Comparison of ENCODE assay signal across 7 cellular contexts in the genomic region with DNA sequence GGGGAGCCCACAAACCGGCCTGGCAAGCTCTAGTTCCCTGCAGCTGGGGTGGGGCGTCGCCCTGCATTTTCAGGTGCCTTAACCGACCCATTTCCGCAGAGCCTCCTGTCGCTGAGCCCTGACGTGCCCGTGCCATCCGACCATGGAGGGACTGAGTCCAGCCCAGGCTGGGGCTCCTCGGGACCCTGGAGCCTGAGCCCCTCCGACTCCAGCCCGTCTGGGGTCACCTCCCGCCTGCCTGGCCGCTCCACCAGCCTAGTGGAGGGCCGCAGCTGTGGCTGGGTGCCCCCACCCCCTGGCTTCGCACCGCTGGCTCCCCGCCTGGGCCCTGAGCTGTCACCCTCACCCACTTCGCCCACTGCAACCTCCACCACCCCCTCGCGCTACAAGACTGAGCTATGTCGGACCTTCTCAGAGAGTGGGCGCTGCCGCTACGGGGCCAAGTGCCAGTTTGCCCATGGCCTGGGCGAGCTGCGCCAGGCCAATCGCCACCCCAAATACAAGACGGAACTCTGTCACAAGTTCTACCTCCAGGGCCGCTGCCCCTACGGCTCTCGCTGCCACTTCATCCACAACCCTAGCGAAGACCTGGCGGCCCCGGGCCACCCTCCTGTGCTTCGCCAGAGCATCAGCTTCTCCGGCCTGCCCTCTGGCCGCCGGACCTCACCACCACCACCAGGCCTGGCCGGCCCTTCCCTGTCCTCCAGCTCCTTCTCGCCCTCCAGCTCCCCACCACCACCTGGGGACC. TPM values are rescaled to one million over a fixed set of nuclear protein-coding genes. Genes with fewer than 3 reads are reported as not detected.
DNase-seq lines count a peak whose midpoint lies in the region; ATAC-seq and TF ChIP-seq lines count a peak whose summit lies in the region.

No MANE protein-coding gene starts in this region.

- POLR2A ChIA-PET in activated CD4-positive, alpha-beta T cell treated with anti-CD3 and anti-CD28 coated beads for 36 hours (lab: Charles Lee), result interaction anchor here (1.1 to 4.0 kb wide), 5 partner anchors 10 to 65 kb away, joined by 3 to 42 read pairs (median 11); a partner anchor contains a TSS

- no peaks in the 10 kb centered on the region for H3K9me3 ChIP-seq in HUES48 (ENCODE audit: control insufficient read depth, insufficient read depth, low read length)
- no peaks in the 10 kb centered on the region for H3K9me3 ChIP-seq in effector memory CD4-positive, alpha-beta T cell (ENCODE audit: control insufficient read depth, low read length)
- H3K9me3 ChIP-seq in mucosa of descending colon, result no peaks in the 10 kb centered on the region

- H3K4me1 Mint-ChIP-seq in activated CD4-positive, alpha-beta T cell treated with anti-CD3 and anti-CD28 coated beads for 36 hours, result peaks cover 40% of the 10 kb centered on the region
- H3K4me1 Mint-ChIP-seq in type B pancreatic cell (ENCODE audit: unreplicated experiment), result peaks cover 28% of the 10 kb centered on the region

- H3K27ac ChIP-seq in HUES48 (ENCODE audit: low read depth, low read length), result peak overlapping the region; percentile 88
- H3K27ac ChIP-seq in effector memory CD4-positive, alpha-beta T cell (ENCODE audit: insufficient read depth, low read length, poor library complexity, severe bottlenecking), result peak overlapping the region; percentile 100

- H3K4me3 ChIP-seq in HUES48 (ENCODE audit: low read depth, low read length) (peak overlapping the region; percentile 99), mucosa of descending colon (peak overlapping the region; percentile 92)
- H3K4me3 ChIP-seq in effector memory CD4-positive, alpha-beta T cell (ENCODE audit: insufficient read depth, low read depth, low read length, poor library complexity, severe bottlenecking), result peak overlapping the region; percentile 99

- peak overlapping the region; percentile 73 for H3K4me3 Mint-ChIP-seq in activated CD4-positive, alpha-beta T cell treated with anti-CD3 and anti-CD28 coated beads for 36 hours
- H3K4me3 Mint-ChIP-seq in type B pancreatic cell, result peak overlapping the region; percentile 93

- peaks cover 34% of the 10 kb centered on the region for H3K36me3 Mint-ChIP-seq in activated CD4-positive, alpha-beta T cell treated with anti-CD3 and anti-CD28 coated beads for 36 hours (ENCODE audit: low read depth)
- peaks cover 6% of the 10 kb centered on the region for H3K36me3 Mint-ChIP-seq in type B pancreatic cell

- H3K4me1 ChIP-seq in HUES48 (ENCODE audit: control insufficient read depth, insufficient read depth, low read length) (peaks cover 34% of the 10 kb centered on the region), mucosa of descending colon (ENCODE audit: low read depth) (peaks cover 36% of the 10 kb centered on the region)
- peaks cover 46% of the 10 kb centered on the region for H3K4me1 ChIP-seq in effector memory CD4-positive, alpha-beta T cell (ENCODE audit: control insufficient read depth, insufficient read depth, low read length, poor library complexity, severe bottlenecking)

- CTCF ChIA-PET in activated CD4-positive, alpha-beta T cell treated with anti-CD3 and anti-CD28 coated beads for 36 hours (lab: Charles Lee), result interaction anchor here (0.7 to 5.9 kb wide), 4 partner anchors 10 to 57 kb away, joined by 3 to 34 read pairs (median 12); a partner anchor contains a TSS

- no peaks in the 10 kb centered on the region for H3K27me3 Mint-ChIP-seq in activated CD4-positive, alpha-beta T cell treated with anti-CD3 and anti-CD28 coated beads for 36 hours
- peaks cover 8% of the 10 kb centered on the region for H3K27me3 Mint-ChIP-seq in type B pancreatic cell

- TF ChIP-seq CTCF in mucosa of descending colon (IDR thresholded peaks at IDR 0.05) (no peak), type B pancreatic cell (conservative IDR thresholded peaks at IDR 0.05) (no peak)

- 0 out of 2 replicates have a peak overlapping the region, but pooled peaks have one; percentile 82 for H3K9ac ChIP-seq in HUES48 (ENCODE audit: low read depth, low read length)

- H3K27me3 ChIP-seq in HUES48 (ENCODE audit: control insufficient read depth, insufficient read depth, low read length), result no peaks in the 10 kb centered on the region
- no peaks in the 10 kb centered on the region for H3K27me3 ChIP-seq in effector memory CD4-positive, alpha-beta T cell (replicated peaks; ENCODE audit: control insufficient read depth, insufficient read depth, low read length, poor library complexity, severe bottlenecking)

- no peak for ATAC-seq in activated CD4-positive, alpha-beta T cell treated with anti-CD3 and anti-CD28 coated beads for 36 hours
- ATAC-seq in mucosa of descending colon, result peak; percentile 1

- H3K36me3 ChIP-seq in HUES48 (ENCODE audit: control insufficient read depth, insufficient read depth, low read length) (0 out of 2 replicates have a peak, but pooled peaks cover 4% of the 10 kb centered on the region), mucosa of descending colon (ENCODE audit: low read depth) (no peaks in the 10 kb centered on the region)
- peaks cover 22% of the 10 kb centered on the region for H3K36me3 ChIP-seq in effector memory CD4-positive, alpha-beta T cell (ENCODE audit: control insufficient read depth, insufficient read depth, low read length)

- peak overlapping the region; percentile 96 for H3K27ac Mint-ChIP-seq in activated CD4-positive, alpha-beta T cell treated with anti-CD3 and anti-CD28 coated beads for 36 hours
- H3K27ac Mint-ChIP-seq in type B pancreatic cell, result peak overlapping the region; percentile 99

- peak; percentile 78 for DNase-seq in activated CD4-positive, alpha-beta T cell treated with anti-CD3 and anti-CD28 coated beads for 36 hours
- peak in 2 of 3 donors; percentile 44 to 68 for DNase-seq in effector memory CD4-positive, alpha-beta T cell
- DNase-seq in mucosa of descending colon (peak; percentile 83 to 91 (median 85)), type B pancreatic cell (ENCODE audit: extremely low spot score, unreplicated experiment) (no peak), hippocampal formation (lab: John Stamatoyannopoulos, UW) (no peak), NCI-H1694 treated with DMSO at 0.1 percent for 48 hours (lab: John Stamatoyannopoulos, UW) (no peak)

- intact Hi-C loops in activated CD4-positive, alpha-beta T cell treated with anti-CD3 and anti-CD28 coated beads for 36 hours (cut with DNase I, micrococcal nuclease), result loop anchor here in 1 of 2 experiments (10.0 kb wide), 1 partner anchor 1207 kb away; no protein-coding TSS in a partner anchor
- intact Hi-C loops in mucosa of descending colon (cut with DNase I, micrococcal nuclease), result no loop called here

- H3K9me3 Mint-ChIP-seq in activated CD4-positive, alpha-beta T cell treated with anti-CD3 and anti-CD28 coated beads for 36 hours (ENCODE audit: low read depth), result no peaks in the 10 kb centered on the region
- H3K9me3 Mint-ChIP-seq in type B pancreatic cell, result no peaks in the 10 kb centered on the region

RNA-seq across cellular contexts. Expression of a gene that starts 1.2 kb away (rescaled TPM):
- total RNA-seq in activated CD4-positive, alpha-beta T cell treated with anti-CD3 and anti-CD28 coated beads for 36 hours, result 10 to 100 TPM; 69.1 to 69.3 TPM
- total RNA-seq in mucosa of descending colon (100 to 1,000 TPM; 200 to 236 (median 235) TPM), type B pancreatic cell (ENCODE audit: low replicate concordance) (36.0 and 101 TPM in 2 replicates)

RNA-seq across cellular contexts. Expression of a gene that starts 4.7 kb away (rescaled TPM):
- 10 to 100 TPM; 46.0 to 65.5 TPM for total RNA-seq in activated CD4-positive, alpha-beta T cell treated with anti-CD3 and anti-CD28 coated beads for 36 hours
- total RNA-seq in mucosa of descending colon (10 to 100 TPM in 2 of 3 donors, 1 to 10 TPM in 1; 6.5 to 26.7 (median 17.9) TPM), type B pancreatic cell (ENCODE audit: low replicate concordance) (32.9 and 86.7 TPM in 2 replicates)

RNA-seq across cellular contexts. Expression of a gene that starts 16.6 kb away (rescaled TPM):
- 10 to 100 TPM; 24.0 to 34.6 TPM for total RNA-seq in activated CD4-positive, alpha-beta T cell treated with anti-CD3 and anti-CD28 coated beads for 36 hours
- total RNA-seq in mucosa of descending colon (10 to 100 TPM; 28.4 to 31.2 (median 28.8) TPM), type B pancreatic cell (ENCODE audit: low replicate concordance) (37.3 and 40.8 TPM in 2 replicates)

RNA-seq across cellular contexts. Expression of a gene that starts 16.9 kb away (rescaled TPM):
- 10 to 100 TPM; 40.4 to 54.2 TPM for total RNA-seq in activated CD4-positive, alpha-beta T cell treated with anti-CD3 and anti-CD28 coated beads for 36 hours
- total RNA-seq in mucosa of descending colon, result 10 to 100 TPM; 28.1 to 44.8 (median 32.3) TPM
- total RNA-seq in type B pancreatic cell (ENCODE audit: low replicate concordance), result 36.9 and 43.6 TPM in 2 replicates

RNA-seq across cellular contexts. Expression of a gene that starts 27.9 kb away (rescaled TPM):
- total RNA-seq in activated CD4-positive, alpha-beta T cell treated with anti-CD3 and anti-CD28 coated beads for 36 hours, result 1,000 to 10,000 TPM; 3,146 to 3,331 TPM
- total RNA-seq in mucosa of descending colon (1,000 to 10,000 TPM; 1,270 to 1,804 (median 1,507) TPM), type B pancreatic cell (ENCODE audit: low replicate concordance) (2,174 and 2,175 TPM in 2 replicates)

Comparison
In these comparisons a context has a peak if more than half of its experiments do, and no peak if none do; other contexts are left out.
1. DNase-seq: peak in activated CD4-positive, alpha-beta T cell treated with anti-CD3 and anti-CD28 coated beads for 36 hours (single experiment), effector memory CD4-positive, alpha-beta T cell (2 of 3) and mucosa of descending colon (3 of 3); none in type B pancreatic cell (single experiment), hippocampal formation (0 of 2) and NCI-H1694 treated with DMSO at 0.1 percent for 48 hours (single experiment).
2. Peak in every context shown above with its lines, with median percentiles within 50 percentile points of each other: H3K4me3 ChIP-seq.